15 cellular contexts compared by ENCODE assay signal in the genomic region with DNA sequence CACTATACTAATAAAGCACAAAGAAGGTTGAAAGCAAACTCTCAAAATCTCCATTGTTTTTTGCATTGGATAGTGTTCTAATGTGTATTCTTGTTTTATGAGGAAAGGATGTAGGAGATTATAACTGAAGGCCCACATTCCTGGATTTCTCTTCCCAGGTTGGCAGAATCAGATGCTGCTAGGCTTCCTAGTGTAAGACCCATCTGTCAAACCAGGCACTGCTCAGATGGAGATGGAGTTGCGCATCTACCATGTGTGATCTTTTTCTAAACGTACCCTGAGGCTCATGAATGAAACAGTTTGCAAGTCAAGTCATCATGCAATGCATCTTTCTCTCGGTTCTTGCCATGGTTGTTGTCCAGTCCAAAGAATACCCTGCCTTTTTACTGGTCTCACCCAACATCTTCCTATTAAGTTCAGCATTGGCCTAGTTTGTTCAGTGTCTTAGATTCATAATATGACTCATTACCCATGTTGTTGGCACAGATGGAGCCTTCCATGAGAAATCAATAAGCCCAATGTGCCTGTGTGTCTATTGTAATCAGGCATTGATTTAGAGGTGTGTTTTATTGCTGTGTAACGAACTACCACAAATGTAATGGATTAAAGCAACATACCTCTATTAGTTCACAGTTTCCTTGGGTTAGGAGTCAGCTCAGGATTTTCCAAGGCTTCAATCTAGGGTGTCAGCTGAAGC.
DNase-seq lines count a peak whose midpoint lies in the region; ATAC-seq and TF ChIP-seq lines count a peak whose summit lies in the region.
"Had no signal": no experiment of that assay in that cellular context is flagged by ENCODE, and none has a peak within 500 bp of the region (broad histone marks: within the 10 kb centered on the region; RNA-seq: fewer than 3 reads in every experiment).

No MANE protein-coding gene starts in this region.

- peaks cover 7% of the 10 kb centered on the region for H3K4me1 Mint-ChIP-seq in glutamatergic neuron (ENCODE audit: low read depth, unreplicated experiment)
- H3K4me1 Mint-ChIP-seq: CD14-positive monocyte; CD4-positive, alpha-beta memory T cell; H9 had no signal

- peak in 2 of 4 donors; percentile 13 to 18 for DNase-seq in body of pancreas
- no peak for DNase-seq in glutamatergic neuron
- peak; percentile 10 for DNase-seq in pons (ENCODE audit: low spot score)
- DNase-seq in effector CD4-positive, alpha-beta T cell, result no peak
- DNase-seq in NCI-H1694 (lab: John Stamatoyannopoulos, UW), result no peak
- DNase-seq in iPS-NIHi11 (ENCODE audit: low spot score), result no peak
- DNase-seq: ACHN; CD4-positive, alpha-beta memory T cell; DMS79 treated with DMSO at 0.1 percent for 48 hours; H9 had no signal

- H3K27ac ChIP-seq in body of pancreas, result no peak overlapping the region
- H3K27ac ChIP-seq: BLaER1, HL-60 had no signal

- H3K9me3 Mint-ChIP-seq in glutamatergic neuron (ENCODE audit: unreplicated experiment), result no peaks in the 10 kb centered on the region
- H3K9me3 Mint-ChIP-seq: H9 had no signal

- H3K36me3 Mint-ChIP-seq in glutamatergic neuron (ENCODE audit: unreplicated experiment), result no peaks in the 10 kb centered on the region
- H3K36me3 Mint-ChIP-seq: CD14-positive monocyte; CD4-positive, alpha-beta memory T cell had no signal

- no peaks in the 10 kb centered on the region for H3K36me3 ChIP-seq in body of pancreas (replicated peaks in 1 of 2; ENCODE audit: insufficient read depth in 1 of 2, low read depth in 2 of 2)
- H3K36me3 ChIP-seq: BLaER1 had no signal

- no peak for TF ChIP-seq POLR2A in body of pancreas (IDR thresholded peaks at IDR 0.05)

- H3K27me3 ChIP-seq in body of pancreas, result no peaks in the 10 kb centered on the region
- H3K27me3 ChIP-seq: BLaER1 had no signal

- H3K9me3 ChIP-seq in body of pancreas, result no peaks in the 10 kb centered on the region
- H3K9me3 ChIP-seq: BLaER1 had no signal

- no peak overlapping the region for H3K4me3 Mint-ChIP-seq in glutamatergic neuron (ENCODE audit: unreplicated experiment)
- H3K4me3 Mint-ChIP-seq: CD14-positive monocyte; CD4-positive, alpha-beta memory T cell; H9 had no signal

- TF ChIP-seq CTCF in body of pancreas (IDR thresholded peaks at IDR 0.05) (no peak), glutamatergic neuron (IDR thresholded peaks at IDR 0.05; ENCODE audit: partially characterized antibody, unreplicated experiment) (no peak)

- 72 to 75% methylated on average over 4 of the region's 4 CpGs for WGBS in body of pancreas, 2 donors

- H3K27ac Mint-ChIP-seq in glutamatergic neuron (ENCODE audit: unreplicated experiment), result peak overlapping the region; percentile 39
- H3K27ac Mint-ChIP-seq: CD14-positive monocyte; CD4-positive, alpha-beta memory T cell; H9 had no signal

- H3K4me3 ChIP-seq in body of pancreas, result no peak overlapping the region
- H3K4me3 ChIP-seq: BLaER1, GM12878 had no signal

- peak; percentile 67 for ATAC-seq in body of pancreas
- ATAC-seq in GM18511 (IDR thresholded peaks at IDR 0.05; ENCODE audit: unreplicated experiment), result no peak
- ATAC-seq: GM12878 had no signal

- H3K27me3 Mint-ChIP-seq in glutamatergic neuron (ENCODE audit: unreplicated experiment), result no peaks in the 10 kb centered on the region

- peaks cover 6% of the 10 kb centered on the region for H3K4me1 ChIP-seq in body of pancreas
- H3K4me1 ChIP-seq: BLaER1 had no signal

- intact Hi-C loops in body of pancreas (cut with DNase I), result no loop called here
